ENCODE assay signal across 2 cellular contexts in genomic region chr10:88471909-88472308, GRCh38.
TF ChIP-seq lines count a peak whose summit lies in the region.

No MANE protein-coding gene starts in this region.

TF ChIP-seq in HEK293, 187 proteins besides CTCF, POLR2A, EP300 and RAD21:
- TF ChIP-seq REST (tag by site-specific recombination; IDR thresholded peaks at IDR 0.05) (0 out of 2 replicates have a peak, but pooled peaks have one; percentile 29), ZNF174 (tag by site-specific recombination; IDR thresholded peaks at IDR 0.05) (no peak)
TF ChIP-seq in HEK293: peak in this region for 1.

TF ChIP-seq in WTC11, 78 proteins besides CTCF, POLR2A, EP300 and RAD21 (continued from another document):
- TF ChIP-seq, protein P1, sequence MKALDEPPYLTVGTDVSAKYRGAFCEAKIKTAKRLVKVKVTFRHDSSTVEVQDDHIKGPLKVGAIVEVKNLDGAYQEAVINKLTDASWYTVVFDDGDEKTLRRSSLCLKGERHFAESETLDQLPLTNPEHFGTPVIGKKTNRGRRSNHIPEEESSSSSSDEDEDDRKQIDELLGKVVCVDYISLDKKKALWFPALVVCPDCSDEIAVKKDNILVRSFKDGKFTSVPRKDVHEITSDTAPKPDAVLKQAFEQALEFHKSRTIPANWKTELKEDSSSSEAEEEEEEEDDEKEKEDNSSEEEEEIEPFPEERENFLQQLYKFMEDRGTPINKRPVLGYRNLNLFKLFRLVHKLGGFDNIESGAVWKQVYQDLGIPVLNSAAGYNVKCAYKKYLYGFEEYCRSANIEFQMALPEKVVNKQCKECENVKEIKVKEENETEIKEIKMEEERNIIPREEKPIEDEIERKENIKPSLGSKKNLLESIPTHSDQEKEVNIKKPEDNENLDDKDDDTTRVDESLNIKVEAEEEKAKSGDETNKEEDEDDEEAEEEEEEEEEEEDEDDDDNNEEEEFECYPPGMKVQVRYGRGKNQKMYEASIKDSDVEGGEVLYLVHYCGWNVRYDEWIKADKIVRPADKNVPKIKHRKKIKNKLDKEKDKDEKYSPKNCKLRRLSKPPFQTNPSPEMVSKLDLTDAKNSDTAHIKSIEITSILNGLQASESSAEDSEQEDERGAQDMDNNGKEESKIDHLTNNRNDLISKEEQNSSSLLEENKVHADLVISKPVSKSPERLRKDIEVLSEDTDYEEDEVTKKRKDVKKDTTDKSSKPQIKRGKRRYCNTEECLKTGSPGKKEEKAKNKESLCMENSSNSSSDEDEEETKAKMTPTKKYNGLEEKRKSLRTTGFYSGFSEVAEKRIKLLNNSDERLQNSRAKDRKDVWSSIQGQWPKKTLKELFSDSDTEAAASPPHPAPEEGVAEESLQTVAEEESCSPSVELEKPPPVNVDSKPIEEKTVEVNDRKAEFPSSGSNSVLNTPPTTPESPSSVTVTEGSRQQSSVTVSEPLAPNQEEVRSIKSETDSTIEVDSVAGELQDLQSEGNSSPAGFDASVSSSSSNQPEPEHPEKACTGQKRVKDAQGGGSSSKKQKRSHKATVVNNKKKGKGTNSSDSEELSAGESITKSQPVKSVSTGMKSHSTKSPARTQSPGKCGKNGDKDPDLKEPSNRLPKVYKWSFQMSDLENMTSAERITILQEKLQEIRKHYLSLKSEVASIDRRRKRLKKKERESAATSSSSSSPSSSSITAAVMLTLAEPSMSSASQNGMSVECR (CRISPR knock-in tag; IDR thresholded peaks at IDR 0.05; ENCODE audit: borderline replicate concordance) = no peak
- TF ChIP-seq, protein P2, sequence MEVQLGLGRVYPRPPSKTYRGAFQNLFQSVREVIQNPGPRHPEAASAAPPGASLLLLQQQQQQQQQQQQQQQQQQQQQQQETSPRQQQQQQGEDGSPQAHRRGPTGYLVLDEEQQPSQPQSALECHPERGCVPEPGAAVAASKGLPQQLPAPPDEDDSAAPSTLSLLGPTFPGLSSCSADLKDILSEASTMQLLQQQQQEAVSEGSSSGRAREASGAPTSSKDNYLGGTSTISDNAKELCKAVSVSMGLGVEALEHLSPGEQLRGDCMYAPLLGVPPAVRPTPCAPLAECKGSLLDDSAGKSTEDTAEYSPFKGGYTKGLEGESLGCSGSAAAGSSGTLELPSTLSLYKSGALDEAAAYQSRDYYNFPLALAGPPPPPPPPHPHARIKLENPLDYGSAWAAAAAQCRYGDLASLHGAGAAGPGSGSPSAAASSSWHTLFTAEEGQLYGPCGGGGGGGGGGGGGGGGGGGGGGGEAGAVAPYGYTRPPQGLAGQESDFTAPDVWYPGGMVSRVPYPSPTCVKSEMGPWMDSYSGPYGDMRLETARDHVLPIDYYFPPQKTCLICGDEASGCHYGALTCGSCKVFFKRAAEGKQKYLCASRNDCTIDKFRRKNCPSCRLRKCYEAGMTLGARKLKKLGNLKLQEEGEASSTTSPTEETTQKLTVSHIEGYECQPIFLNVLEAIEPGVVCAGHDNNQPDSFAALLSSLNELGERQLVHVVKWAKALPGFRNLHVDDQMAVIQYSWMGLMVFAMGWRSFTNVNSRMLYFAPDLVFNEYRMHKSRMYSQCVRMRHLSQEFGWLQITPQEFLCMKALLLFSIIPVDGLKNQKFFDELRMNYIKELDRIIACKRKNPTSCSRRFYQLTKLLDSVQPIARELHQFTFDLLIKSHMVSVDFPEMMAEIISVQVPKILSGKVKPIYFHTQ (CRISPR knock-in tag; IDR thresholded peaks at IDR 0.05) = no peak
- TF ChIP-seq PRRX2 (CRISPR knock-in tag; IDR thresholded peaks at IDR 0.05) = no peak
- no peak for TF ChIP-seq FOXJ3 (CRISPR knock-in tag; IDR thresholded peaks at IDR 0.05; ENCODE audit: borderline replicate concordance)
- TF ChIP-seq ZNF219 (CRISPR knock-in tag; IDR thresholded peaks at IDR 0.05; ENCODE audit: borderline replicate concordance) = no peak
- TF ChIP-seq ZBTB21 (CRISPR knock-in tag; IDR thresholded peaks at IDR 0.05; ENCODE audit: borderline replicate concordance) = no peak
- TF ChIP-seq, protein P3, sequence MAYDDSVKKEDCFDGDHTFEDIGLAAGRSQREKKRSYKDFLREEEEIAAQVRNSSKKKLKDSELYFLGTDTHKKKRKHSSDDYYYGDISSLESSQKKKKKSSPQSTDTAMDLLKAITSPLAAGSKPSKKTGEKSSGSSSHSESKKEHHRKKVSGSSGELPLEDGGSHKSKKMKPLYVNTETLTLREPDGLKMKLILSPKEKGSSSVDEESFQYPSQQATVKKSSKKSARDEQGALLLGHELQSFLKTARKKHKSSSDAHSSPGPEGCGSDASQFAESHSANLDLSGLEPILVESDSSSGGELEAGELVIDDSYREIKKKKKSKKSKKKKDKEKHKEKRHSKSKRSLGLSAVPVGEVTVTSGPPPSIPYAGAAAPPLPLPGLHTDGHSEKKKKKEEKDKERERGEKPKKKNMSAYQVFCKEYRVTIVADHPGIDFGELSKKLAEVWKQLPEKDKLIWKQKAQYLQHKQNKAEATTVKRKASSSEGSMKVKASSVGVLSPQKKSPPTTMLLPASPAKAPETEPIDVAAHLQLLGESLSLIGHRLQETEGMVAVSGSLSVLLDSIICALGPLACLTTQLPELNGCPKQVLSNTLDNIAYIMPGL (CRISPR knock-in tag; IDR thresholded peaks at IDR 0.05) = no peak
- TF ChIP-seq STAT6 (CRISPR knock-in tag; conservative IDR thresholded peaks at IDR 0.05; ENCODE audit: low read depth) = no peak
- no peak for TF ChIP-seq EMX1 (CRISPR knock-in tag; IDR thresholded peaks at IDR 0.05)
- TF ChIP-seq, protein P4, sequence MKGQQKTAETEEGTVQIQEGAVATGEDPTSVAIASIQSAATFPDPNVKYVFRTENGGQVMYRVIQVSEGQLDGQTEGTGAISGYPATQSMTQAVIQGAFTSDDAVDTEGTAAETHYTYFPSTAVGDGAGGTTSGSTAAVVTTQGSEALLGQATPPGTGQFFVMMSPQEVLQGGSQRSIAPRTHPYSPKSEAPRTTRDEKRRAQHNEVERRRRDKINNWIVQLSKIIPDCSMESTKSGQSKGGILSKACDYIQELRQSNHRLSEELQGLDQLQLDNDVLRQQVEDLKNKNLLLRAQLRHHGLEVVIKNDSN (CRISPR knock-in tag; IDR thresholded peaks at IDR 0.05) = no peak
